1 cellular context compared by ENCODE assay signal in genomic region chr12:65960820-65961691, GRCh38.
TF ChIP-seq lines count a peak whose summit lies in the region.

No MANE protein-coding gene starts in this region.

TF ChIP-seq in HepG2, 621 proteins besides CTCF, POLR2A, EP300 and RAD21 (continued from another document and continues in another):
- TF ChIP-seq ZBTB14 (CRISPR knock-in tag; IDR thresholded peaks at IDR 0.05) (no peak), SRSF1 (optimal IDR thresholded peaks at IDR 0.05; ENCODE audit: low read depth, low read length) (no peak), SRF (IDR thresholded peaks at IDR 0.05; ENCODE audit: low read depth, low read length) (no peak), U2AF2 (IDR thresholded peaks at IDR 0.05; ENCODE audit: low read depth, low read length) (no peak), SOX5 (CRISPR knock-in tag; IDR thresholded peaks at IDR 0.05; ENCODE audit: borderline replicate concordance) (peak; percentile 70; the same call in 1 of the 2 replicates), ZNF567 (CRISPR knock-in tag; IDR thresholded peaks at IDR 0.05; ENCODE audit: borderline replicate concordance) (no peak), FOXA1 (IDR thresholded peaks at IDR 0.05) (no peak), FOXA1 (CRISPR knock-in tag; IDR thresholded peaks at IDR 0.05) (peak; percentile 56; the same call in 1 of the 2 replicates), NFRKB (IDR thresholded peaks at IDR 0.05) (no peak), ZNF350 (CRISPR knock-in tag; IDR thresholded peaks at IDR 0.05; ENCODE audit: borderline replicate concordance, low read depth) (no peak), ZNF256 (CRISPR knock-in tag; conservative IDR thresholded peaks at IDR 0.05) (0 out of 2 replicates have a peak, but pooled peaks have one; percentile 48), ONECUT2 (CRISPR knock-in tag; IDR thresholded peaks at IDR 0.05) (no peak), HMGXB3 (CRISPR knock-in tag; IDR thresholded peaks at IDR 0.05; ENCODE audit: borderline replicate concordance) (no peak), ZMYM2 (CRISPR knock-in tag; IDR thresholded peaks at IDR 0.05) (no peak), RFX5 (IDR thresholded peaks at IDR 0.05; ENCODE audit: low read depth, low read length) (no peak), CAMTA2 (CRISPR knock-in tag; IDR thresholded peaks at IDR 0.05; ENCODE audit: borderline replicate concordance) (no peak), ZNF775 (CRISPR knock-in tag; IDR thresholded peaks at IDR 0.05; ENCODE audit: borderline replicate concordance) (no peak), CBX5 (CRISPR knock-in tag; IDR thresholded peaks at IDR 0.05; ENCODE audit: borderline replicate concordance) (no peak), DNMT1 (CRISPR knock-in tag; IDR thresholded peaks at IDR 0.05) (no peak), LBX2 (CRISPR knock-in tag; IDR thresholded peaks at IDR 0.05; ENCODE audit: borderline replicate concordance) (no peak), MAFF (IDR thresholded peaks at IDR 0.05; ENCODE audit: low read depth, low read length) (no peak), ZNF367 (CRISPR knock-in tag; IDR thresholded peaks at IDR 0.05; ENCODE audit: borderline replicate concordance) (no peak), MATR3 (CRISPR knock-in tag; IDR thresholded peaks at IDR 0.05) (no peak), ZNF296 (CRISPR knock-in tag; conservative IDR thresholded peaks at IDR 0.05) (no peak), GABPA (IDR thresholded peaks at IDR 0.05; ENCODE audit: low read depth, low read length) (no peak), GABPA (CRISPR knock-in tag; IDR thresholded peaks at IDR 0.05; ENCODE audit: low read depth) (0 out of 2 replicates have a peak, but pooled peaks have one; percentile 15), ZNF549 (CRISPR knock-in tag; IDR thresholded peaks at IDR 0.05) (no peak), NRL (CRISPR knock-in tag; IDR thresholded peaks at IDR 0.05; ENCODE audit: borderline replicate concordance) (no peak), ZNF784 (CRISPR knock-in tag; IDR thresholded peaks at IDR 0.05; ENCODE audit: borderline replicate concordance) (no peak), ZNF580 (CRISPR knock-in tag; IDR thresholded peaks at IDR 0.05; ENCODE audit: borderline replicate concordance, low read depth) (no peak), ZFP91 (CRISPR knock-in tag; IDR thresholded peaks at IDR 0.05; ENCODE audit: borderline replicate concordance) (peak; percentile 81), ZFP82 (CRISPR knock-in tag; IDR thresholded peaks at IDR 0.05; ENCODE audit: borderline replicate concordance) (no peak), ZNF556 (CRISPR knock-in tag; IDR thresholded peaks at IDR 0.05; ENCODE audit: borderline replicate concordance) (no peak), ZNF326 (CRISPR knock-in tag; IDR thresholded peaks at IDR 0.05; ENCODE audit: borderline replicate concordance) (no peak), TFE3 (CRISPR knock-in tag; IDR thresholded peaks at IDR 0.05) (peak; percentile 83), ZNF816 (CRISPR knock-in tag; IDR thresholded peaks at IDR 0.05; ENCODE audit: borderline replicate concordance) (no peak; the same call in 1 of the 2 replicates), KMT2A (CRISPR knock-in tag; IDR thresholded peaks at IDR 0.05) (no peak), ZNF280D (CRISPR knock-in tag; IDR thresholded peaks at IDR 0.05) (no peak), NFYC (CRISPR knock-in tag; IDR thresholded peaks at IDR 0.05) (no peak), HOXD1 (CRISPR knock-in tag; IDR thresholded peaks at IDR 0.05) (peak; percentile 84), ZKSCAN1 (IDR thresholded peaks at IDR 0.05; ENCODE audit: low read length) (no peak), HNF4A (CRISPR knock-in tag; IDR thresholded peaks at IDR 0.05) (peak; percentile 85), KDM4B (CRISPR knock-in tag; IDR thresholded peaks at IDR 0.05) (no peak), EHMT2 (IDR thresholded peaks at IDR 0.05; ENCODE audit: borderline replicate concordance, low read depth, low read length) (no peak; the same call in 1 of the 2 replicates), ZNF607 (CRISPR knock-in tag; IDR thresholded peaks at IDR 0.05; ENCODE audit: borderline replicate concordance) (peak; percentile 55; the same call in 1 of the 2 replicates), ZNF776 (CRISPR knock-in tag; IDR thresholded peaks at IDR 0.05) (no peak), ZNF713 (CRISPR knock-in tag; IDR thresholded peaks at IDR 0.05) (no peak), NBN (conservative IDR thresholded peaks at IDR 0.05) (no peak), JUNB (CRISPR knock-in tag; IDR thresholded peaks at IDR 0.05; ENCODE audit: borderline replicate concordance) (no peak), ZNF124 (CRISPR knock-in tag; IDR thresholded peaks at IDR 0.05) (no peak), ATF1 (CRISPR knock-in tag; IDR thresholded peaks at IDR 0.05) (no peak), HOXA3 (CRISPR knock-in tag; IDR thresholded peaks at IDR 0.05) (peak; percentile 67), ARNT2 (CRISPR knock-in tag; IDR thresholded peaks at IDR 0.05; ENCODE audit: low read depth) (peak; percentile 26; the same call in 1 of the 2 replicates), FOXK2 (IDR thresholded peaks at IDR 0.05) (no peak), ZNF276 (CRISPR knock-in tag; IDR thresholded peaks at IDR 0.05; ENCODE audit: low read depth) (no peak), ZIK1 (CRISPR knock-in tag; IDR thresholded peaks at IDR 0.05; ENCODE audit: borderline replicate concordance, low read depth) (no peak)
